Comparison of ENCODE assay signal across 10 cellular contexts in the genomic region with DNA sequence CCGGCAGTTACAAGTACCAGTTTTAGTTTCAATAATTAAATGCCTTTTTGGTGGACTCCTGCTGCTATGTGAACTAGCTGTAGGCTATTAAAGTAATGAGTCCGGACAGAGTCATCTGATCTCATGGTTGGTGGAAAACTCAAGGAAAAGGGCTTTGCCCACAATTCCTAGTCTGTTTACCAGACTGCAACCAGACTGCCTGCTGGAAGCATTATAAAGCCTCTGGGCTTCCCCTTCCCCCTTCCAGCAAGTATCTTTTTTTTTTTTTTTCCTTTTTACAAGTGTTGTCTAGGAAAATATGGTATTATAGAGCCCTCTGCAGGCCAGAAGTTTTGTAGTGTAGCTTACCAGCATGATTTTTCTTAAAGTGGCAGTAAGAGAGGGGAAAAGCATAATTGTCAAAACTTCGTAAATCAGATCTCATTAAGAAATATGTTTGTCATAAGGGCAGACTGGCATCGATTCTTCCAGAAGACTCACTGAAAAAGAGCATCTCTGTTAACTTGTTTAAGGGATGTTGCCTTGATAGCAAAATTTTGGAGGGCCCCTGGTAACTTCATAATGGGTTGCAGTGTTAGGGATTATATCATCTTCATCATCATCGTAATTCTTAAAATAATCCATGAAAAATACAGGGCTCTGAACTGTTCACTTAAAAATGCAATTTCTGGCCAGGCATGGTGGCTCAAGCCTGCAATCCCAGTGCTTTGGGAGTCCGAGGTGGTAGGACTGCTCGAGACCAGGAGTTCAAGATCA.
DNase-seq lines count a peak whose midpoint lies in the region; ATAC-seq lines count a peak whose summit lies in the region.
"Had no signal": no experiment of that assay in that cellular context is flagged by ENCODE, and none has a peak within 500 bp of the region (broad histone marks: within the 10 kb centered on the region; RNA-seq: fewer than 3 reads in every experiment).

No MANE protein-coding gene starts in this region.

- no peaks in the 10 kb centered on the region for H3K36me3 Mint-ChIP-seq in activated CD4-positive, alpha-beta T cell treated with anti-CD3 and anti-CD28 coated beads, Interleukin-2, amount 10 ng/mL, durations not matched to agents 24 days and 14 days (ENCODE audit: low read depth)
- H3K36me3 Mint-ChIP-seq in activated T-helper 17 cell treated with anti-CD3 and anti-CD28 coated beads, Interleukin-2, amount 50 U/mL, for 72 hours (ENCODE audit: low read depth) = no peaks in the 10 kb centered on the region

- no peak overlapping the region for H3K27ac Mint-ChIP-seq in activated CD4-positive, alpha-beta T cell treated with anti-CD3 and anti-CD28 coated beads, Interleukin-2, amount 10 ng/mL, durations not matched to agents 24 days and 14 days
- no peak overlapping the region for H3K27ac Mint-ChIP-seq in activated T-helper 17 cell treated with anti-CD3 and anti-CD28 coated beads, Interleukin-2, amount 50 U/mL, for 72 hours
- H3K27ac Mint-ChIP-seq: dendritic cell treated with granulocyte-macrophage colony-stimulating factor and Interleukin-4, amounts not matched to agents 40 ng/mL and 50 ng/mL, for 4 days had no signal

- H3K4me1 Mint-ChIP-seq in activated CD4-positive, alpha-beta T cell treated with anti-CD3 and anti-CD28 coated beads, Interleukin-2, amount 10 ng/mL, durations not matched to agents 24 days and 14 days = peaks cover 4% of the 10 kb centered on the region
- peaks cover 7% of the 10 kb centered on the region for H3K4me1 Mint-ChIP-seq in activated T-helper 17 cell treated with anti-CD3 and anti-CD28 coated beads, Interleukin-2, amount 50 U/mL, for 72 hours

- peak; percentile 78 for DNase-seq in activated CD4-positive, alpha-beta T cell treated with anti-CD3 and anti-CD28 coated beads, Interleukin-2, amount 10 ng/mL, durations not matched to agents 24 days and 14 days
- no peak for DNase-seq in activated CD4-positive, alpha-beta T cell treated with anti-CD3 and anti-CD28 coated beads for 4 hours
- DNase-seq in NCI-H446 treated with DMSO at 0.1 percent for 48 hours (lab: John Stamatoyannopoulos, UW) (peak; percentile 86), hepatic stellate cell (ENCODE audit: low spot score) (peak; percentile 40)

- H3K27me3 Mint-ChIP-seq in activated CD4-positive, alpha-beta T cell treated with anti-CD3 and anti-CD28 coated beads, Interleukin-2, amount 10 ng/mL, durations not matched to agents 24 days and 14 days = no peaks in the 10 kb centered on the region
- no peaks in the 10 kb centered on the region for H3K27me3 Mint-ChIP-seq in activated T-helper 17 cell treated with anti-CD3 and anti-CD28 coated beads, Interleukin-2, amount 50 U/mL, for 72 hours
- H3K27me3 Mint-ChIP-seq: dendritic cell treated with granulocyte-macrophage colony-stimulating factor and Interleukin-4, amounts not matched to agents 40 ng/mL and 50 ng/mL, for 4 days had no signal

- peak overlapping the region in 2 of 3 donors; percentile 14 to 55 for H3K4me3 ChIP-seq in skeletal muscle tissue (ENCODE audit: low read length in 3 of 3)

- no peaks in the 10 kb centered on the region for H3K36me3 ChIP-seq in skeletal muscle tissue (ENCODE audit: control insufficient read depth in 3 of 3, insufficient read depth in 3 of 3, low read length in 3 of 3)

- H3K9me3 ChIP-seq in skeletal muscle tissue (ENCODE audit: control insufficient read depth in 3 of 3, low read length in 3 of 3) = no peaks in the 10 kb centered on the region

- H3K27me3 ChIP-seq in skeletal muscle tissue (ENCODE audit: control insufficient read depth in 3 of 3, insufficient read depth in 3 of 3, low read length in 3 of 3) = no peaks in the 10 kb centered on the region

- no peak overlapping the region for H3K4me3 Mint-ChIP-seq in activated CD4-positive, alpha-beta T cell treated with anti-CD3 and anti-CD28 coated beads, Interleukin-2, amount 10 ng/mL, durations not matched to agents 24 days and 14 days
- H3K4me3 Mint-ChIP-seq in activated T-helper 17 cell treated with anti-CD3 and anti-CD28 coated beads, Interleukin-2, amount 50 U/mL, for 72 hours = no peak overlapping the region
- H3K4me3 Mint-ChIP-seq: CD8-positive, alpha-beta memory T cell; dendritic cell treated with granulocyte-macrophage colony-stimulating factor and Interleukin-4, amounts not matched to agents 40 ng/mL and 50 ng/mL, for 4 days had no signal

- H3K9ac ChIP-seq in skeletal muscle tissue (ENCODE audit: low read depth in 1 of 3, low read length in 3 of 3) = peak overlapping the region in 2 of 3 donors; percentile 25 to 42

- H3K27ac ChIP-seq in skeletal muscle tissue (ENCODE audit: low read depth, low read length) = no peak overlapping the region

- ATAC-seq in HG03354 (IDR thresholded peaks at IDR 0.05; ENCODE audit: poor library complexity, severe bottlenecking, unreplicated experiment) (peak; percentile 53), GM19023 (IDR thresholded peaks at IDR 0.05; ENCODE audit: unreplicated experiment) (no peak)
- peak; percentile 48 for ATAC-seq in activated T-helper 17 cell treated with anti-CD3 and anti-CD28 coated beads, Interleukin-2, amount 50 U/mL, for 72 hours (replicated peaks)

- H3K4me1 ChIP-seq in skeletal muscle tissue (ENCODE audit: control insufficient read depth in 3 of 3, insufficient read depth in 3 of 3, low read length in 3 of 3) = peaks cover 4 to 15% (median 13%) of the 10 kb centered on the region in 3 donors

- H3K9me3 Mint-ChIP-seq in activated CD4-positive, alpha-beta T cell treated with anti-CD3 and anti-CD28 coated beads, Interleukin-2, amount 10 ng/mL, durations not matched to agents 24 days and 14 days = no peaks in the 10 kb centered on the region
- H3K9me3 Mint-ChIP-seq in activated T-helper 17 cell treated with anti-CD3 and anti-CD28 coated beads, Interleukin-2, amount 50 U/mL, for 72 hours = no peaks in the 10 kb centered on the region
- H3K9me3 Mint-ChIP-seq: CD8-positive, alpha-beta memory T cell; dendritic cell treated with granulocyte-macrophage colony-stimulating factor and Interleukin-4, amounts not matched to agents 40 ng/mL and 50 ng/mL, for 4 days had no signal

- intact Hi-C loops in activated CD4-positive, alpha-beta T cell treated with anti-CD3 and anti-CD28 coated beads, Interleukin-2, amount 10 ng/mL, durations not matched to agents 24 days and 14 days (cut with micrococcal nuclease) = loop anchor here (1.0 to 5.0 kb wide), 3 partner anchors 101 to 725 kb away; no protein-coding TSS in a partner anchor

Comparison
In these comparisons a context has a peak if more than half of its experiments do, and no peak if none do; other contexts are left out.
1. DNase-seq: peak in activated CD4-positive, alpha-beta T cell treated with anti-CD3 and anti-CD28 coated beads, Interleukin-2, amount 10 ng/mL, durations not matched to agents 24 days and 14 days (single experiment), NCI-H446 treated with DMSO at 0.1 percent for 48 hours (single experiment) and hepatic stellate cell (single experiment); none in activated CD4-positive, alpha-beta T cell treated with anti-CD3 and anti-CD28 coated beads for 4 hours (0 of 2).